14 cellular contexts compared by ENCODE assay signal in the genomic region with DNA sequence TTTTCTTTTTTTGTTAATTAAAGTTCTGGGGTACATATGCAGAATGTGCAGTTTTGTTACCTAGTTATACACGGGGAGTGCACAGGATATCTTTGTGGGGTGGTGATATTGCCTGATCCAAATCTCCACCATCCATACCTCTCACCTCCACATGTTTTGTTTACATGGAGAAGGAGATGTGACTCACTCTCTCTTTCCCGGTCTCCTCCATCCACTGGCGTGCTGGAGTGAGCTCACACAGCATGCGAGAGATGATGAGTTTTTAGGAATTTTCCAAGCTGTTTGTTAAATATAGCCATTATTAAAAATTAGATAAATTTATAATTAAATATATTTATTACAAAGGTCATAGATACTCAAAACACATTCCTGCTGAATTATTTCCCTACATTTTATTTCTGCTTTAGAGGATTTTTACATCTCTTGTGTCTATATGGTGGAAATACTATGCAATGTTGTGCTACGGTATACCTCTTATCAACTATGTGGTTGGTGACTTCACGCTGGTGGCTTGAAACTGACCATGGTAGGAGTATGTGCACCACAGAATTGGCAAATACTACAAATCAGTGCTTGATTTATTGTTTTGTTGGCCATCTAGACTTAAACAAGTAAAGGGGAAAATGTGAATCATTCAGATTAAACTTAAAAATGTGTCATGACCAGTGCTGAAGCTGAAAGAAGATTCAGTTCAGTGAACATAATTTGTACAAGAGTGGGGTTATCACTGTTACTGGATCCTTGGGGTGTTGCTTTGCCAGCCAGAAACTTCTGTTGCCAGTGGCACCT.
A peak's percentile ranks its signal among the peaks of the same experiment; 100 is the strongest.
DNase-seq lines count a peak whose midpoint lies in the region; ATAC-seq and TF ChIP-seq lines count a peak whose summit lies in the region.
"Had no signal": no experiment of that assay in that cellular context is flagged by ENCODE, and none has a peak within 500 bp of the region (broad histone marks: within the 10 kb centered on the region; RNA-seq: fewer than 3 reads in every experiment).

No MANE protein-coding gene starts in this region.

- H3K27ac Mint-ChIP-seq in nephron progenitor cell: peak overlapping the region; percentile 52
- H3K27ac Mint-ChIP-seq in activated CD8-positive, alpha-beta T cell treated with anti-CD3 and anti-CD28 coated beads for 36 hours: no peak overlapping the region
- H3K27ac Mint-ChIP-seq in effector memory CD8-positive, alpha-beta T cell: no peak overlapping the region
- H3K27ac Mint-ChIP-seq: activated B cell treated with CpG ODN at 0.5 μM for 24 hours; activated naive CD4-positive, alpha-beta T cell treated with anti-CD3 and anti-CD28 coated beads, Interleukin-2, amount 50 U/mL, for 72 hours had no signal

- peaks cover 21% of the 10 kb centered on the region for H3K4me1 Mint-ChIP-seq in nephron progenitor cell
- H3K4me1 Mint-ChIP-seq in activated CD8-positive, alpha-beta T cell treated with anti-CD3 and anti-CD28 coated beads for 36 hours (ENCODE audit: low read depth): no peaks in the 10 kb centered on the region
- H3K4me1 Mint-ChIP-seq in effector memory CD8-positive, alpha-beta T cell (ENCODE audit: low read depth in 2 of 2): peaks cover 3 to 4% of the 10 kb centered on the region in 2 donors

- H3K9me3 Mint-ChIP-seq in nephron progenitor cell: peaks cover 53% of the 10 kb centered on the region
- H3K9me3 Mint-ChIP-seq in activated CD8-positive, alpha-beta T cell treated with anti-CD3 and anti-CD28 coated beads for 36 hours: peaks cover 2% of the 10 kb centered on the region
- no peaks in the 10 kb centered on the region for H3K9me3 Mint-ChIP-seq in effector memory CD8-positive, alpha-beta T cell

- ATAC-seq in activated CD8-positive, alpha-beta T cell treated with anti-CD3 and anti-CD28 coated beads for 36 hours: no peak
- no peak for ATAC-seq in HG03439 (IDR thresholded peaks at IDR 0.05; ENCODE audit: unreplicated experiment)
- ATAC-seq in effector memory CD8-positive, alpha-beta T cell (replicated peaks): no peak
- ATAC-seq: activated naive CD4-positive, alpha-beta T cell treated with anti-CD3 and anti-CD28 coated beads, Interleukin-2, amount 50 U/mL, for 72 hours had no signal

- H3K36me3 Mint-ChIP-seq in nephron progenitor cell (ENCODE audit: low read depth): peaks cover 5% of the 10 kb centered on the region
- no peaks in the 10 kb centered on the region for H3K36me3 Mint-ChIP-seq in activated CD8-positive, alpha-beta T cell treated with anti-CD3 and anti-CD28 coated beads for 36 hours (ENCODE audit: low read depth)
- no peaks in the 10 kb centered on the region for H3K36me3 Mint-ChIP-seq in effector memory CD8-positive, alpha-beta T cell (ENCODE audit: insufficient read depth)
- H3K36me3 Mint-ChIP-seq: activated naive CD4-positive, alpha-beta T cell treated with anti-CD3 and anti-CD28 coated beads, Interleukin-2, amount 50 U/mL, for 72 hours had no signal

- POLR2A ChIA-PET in activated CD8-positive, alpha-beta T cell treated with anti-CD3 and anti-CD28 coated beads for 36 hours (lab: Charles Lee): no interaction called here

- no peak overlapping the region for H3K4me3 ChIP-seq in epithelial cell of proximal tubule (ENCODE audit: low read depth, low read length)
- H3K4me3 ChIP-seq: thyroid gland had no signal

- TF ChIP-seq CTCF in epithelial cell of proximal tubule (conservative IDR thresholded peaks at IDR 0.05; ENCODE audit: low read depth, low read length) (no peak), nephron progenitor cell (IDR thresholded peaks at IDR 0.05) (no peak)
- no peak for TF ChIP-seq CTCF in activated CD8-positive, alpha-beta T cell treated with anti-CD3 and anti-CD28 coated beads for 36 hours (IDR thresholded peaks at IDR 0.05)

- no peak overlapping the region for H3K4me3 Mint-ChIP-seq in nephron progenitor cell
- H3K4me3 Mint-ChIP-seq in activated CD8-positive, alpha-beta T cell treated with anti-CD3 and anti-CD28 coated beads for 36 hours: no peak overlapping the region
- no peak overlapping the region for H3K4me3 Mint-ChIP-seq in effector memory CD8-positive, alpha-beta T cell
- H3K4me3 Mint-ChIP-seq: activated B cell treated with CpG ODN at 0.5 μM for 24 hours had no signal

- intact Hi-C loops in activated CD8-positive, alpha-beta T cell treated with anti-CD3 and anti-CD28 coated beads for 36 hours (cut with micrococcal nuclease): no loop called here

- H3K27me3 Mint-ChIP-seq in nephron progenitor cell (ENCODE audit: low read depth, poor library complexity): no peaks in the 10 kb centered on the region
- peaks cover 5% of the 10 kb centered on the region for H3K27me3 Mint-ChIP-seq in activated CD8-positive, alpha-beta T cell treated with anti-CD3 and anti-CD28 coated beads for 36 hours
- H3K27me3 Mint-ChIP-seq in effector memory CD8-positive, alpha-beta T cell: no peaks in the 10 kb centered on the region

- CTCF ChIA-PET in activated CD8-positive, alpha-beta T cell treated with anti-CD3 and anti-CD28 coated beads for 36 hours (lab: Charles Lee): interaction anchor here (0.6 kb wide), 1 partner anchor 581 kb away, joined by 3 read pairs; no protein-coding TSS in a partner anchor

- peak; percentile 42 for DNase-seq in ELR (ENCODE audit: low read depth)
- peak; percentile 18 for DNase-seq in RKO (ENCODE audit: low spot score)
- peak; percentile 23 for DNase-seq in epithelial cell of proximal tubule (ENCODE audit: low read depth)
- DNase-seq in nephron progenitor cell: no peak
- DNase-seq in activated CD8-positive, alpha-beta T cell treated with anti-CD3 and anti-CD28 coated beads for 36 hours: no peak
- DNase-seq in NCI-H2227 treated with DMSO at 0.1 percent for 48 hours (lab: John Stamatoyannopoulos, UW): no peak
- DNase-seq in effector memory CD8-positive, alpha-beta T cell: no peak
- DNase-seq: activated B cell treated with CpG ODN at 0.5 μM for 24 hours; BE2C; NCI-H1105; stimulated activated CD4-positive, alpha-beta T cell treated with anti-CD3 and anti-CD28 coated beads, Interleukin-15, amount 100 ng/mL, for 24 hours had no signal

Comparison
In these comparisons a context has a peak if more than half of its experiments do, and no peak if none do; other contexts are left out.
1. DNase-seq: peak in ELR (single experiment), RKO (single experiment) and epithelial cell of proximal tubule (single experiment); none in nephron progenitor cell (single experiment), activated CD8-positive, alpha-beta T cell treated with anti-CD3 and anti-CD28 coated beads for 36 hours (single experiment), NCI-H2227 treated with DMSO at 0.1 percent for 48 hours (single experiment) and effector memory CD8-positive, alpha-beta T cell (0 of 3).